Comparison of ENCODE assay signal across 27 cellular contexts in the genomic region with DNA sequence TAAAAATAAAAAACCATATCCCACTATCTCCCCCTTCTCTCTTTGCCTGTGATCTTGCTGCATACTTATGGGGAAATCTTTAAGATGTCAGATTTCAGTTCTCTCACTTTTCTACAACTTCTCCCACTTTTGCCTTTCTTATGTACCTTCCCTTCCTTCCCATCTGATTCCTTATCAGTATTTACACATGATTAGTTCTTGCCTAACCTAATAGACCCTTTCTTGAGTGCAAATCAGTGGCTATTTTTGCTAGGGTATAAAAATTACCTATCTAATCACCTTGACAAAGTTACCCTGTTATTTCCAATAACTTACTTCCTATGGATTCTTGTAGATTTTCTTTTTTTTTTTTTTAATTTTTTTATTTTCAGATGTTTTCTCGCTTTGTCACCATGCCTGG.
"Had no signal": no experiment of that assay in that cellular context is flagged by ENCODE, and none has a peak within 500 bp of the region (broad histone marks: within the 10 kb centered on the region; RNA-seq: fewer than 3 reads in every experiment).

No MANE protein-coding gene starts in this region.

- H3K4me3 ChIP-seq: esophagus squamous epithelium, gastroesophageal sphincter, heart right ventricle had no signal

- H3K4me1 ChIP-seq: esophagus squamous epithelium, gastroesophageal sphincter had no signal

- H3K9me3 ChIP-seq: esophagus squamous epithelium, gastroesophageal sphincter, heart right ventricle had no signal

- H3K27me3 Mint-ChIP-seq: activated B cell treated with CpG ODN at 0.5 μM for 24 hours; activated CD4-positive, alpha-beta memory T cell treated with anti-CD3 and anti-CD28 coated beads for 36 hours; activated CD4-positive, alpha-beta T cell treated with anti-CD3 and anti-CD28 coated beads for 36 hours; activated CD4-positive, alpha-beta T cell treated with anti-CD3 and anti-CD28 coated beads, Interleukin-2, amount 10 ng/mL, durations not matched to agents 24 days and 14 days; activated CD8-positive, alpha-beta memory T cell treated with anti-CD3 and anti-CD28 coated beads, Interleukin-2, amount 10 ng/mL, durations not matched to agents 7 days and 5 days; activated naive CD8-positive, alpha-beta T cell had no signal

- DNase-seq: activated B cell treated with CpG ODN at 0.5 μM for 24 hours; activated CD4-positive, alpha-beta memory T cell treated with anti-CD3 and anti-CD28 coated beads for 36 hours; activated CD4-positive, alpha-beta T cell treated with anti-CD3 and anti-CD28 coated beads for 36 hours; activated CD4-positive, alpha-beta T cell treated with anti-CD3 and anti-CD28 coated beads, Interleukin-2, amount 10 ng/mL, durations not matched to agents 24 days and 14 days; activated CD4-positive, CD25-positive, alpha-beta regulatory T cell treated with anti-CD3 and anti-CD28 coated beads, Interleukin-2, amount 50 U/mL, for 72 hours; activated CD8-positive, alpha-beta memory T cell treated with anti-CD3 and anti-CD28 coated beads, Interleukin-2, amount 10 ng/mL, durations not matched to agents 7 days and 5 days; activated CD8-positive, alpha-beta memory T cell treated with anti-CD3 and anti-CD28 coated beads, Interleukin-2, amount 50 U/mL, for 4 hours; activated CD8-positive, alpha-beta T cell treated with anti-CD3 and anti-CD28 coated beads, Interleukin-2, amount 10 ng/mL, durations not matched to agents 7 days and 5 days; activated effector memory CD4-positive, alpha-beta T cell treated with anti-CD3 and anti-CD28 coated beads, Interleukin-2, amount 50 U/mL, for 16 hours; activated naive CD4-positive, alpha-beta T cell treated with anti-CD3 and anti-CD28 coated beads for 36 hours; activated T-cell treated with anti-CD3 and anti-CD28 coated beads, Interleukin-2, amount 50 U/mL, for 1 hour; activated T-cell treated with anti-CD3 and anti-CD28 coated beads, Interleukin-2, amount 50 U/mL, for 48 hours; amniotic stem cell; anterior cingulate cortex; caudate nucleus; cortex of kidney; dermis blood vessel endothelial cell; effector CD4-positive, alpha-beta T cell; esophagus squamous epithelium; foreskin melanocyte; heart right ventricle; T1000; WERI-Rb-1 had no signal

- H3K4me3 Mint-ChIP-seq: activated B cell treated with CpG ODN at 0.5 μM for 24 hours; activated CD4-positive, alpha-beta memory T cell treated with anti-CD3 and anti-CD28 coated beads for 36 hours; activated CD4-positive, alpha-beta T cell treated with anti-CD3 and anti-CD28 coated beads for 36 hours; activated CD4-positive, alpha-beta T cell treated with anti-CD3 and anti-CD28 coated beads, Interleukin-2, amount 10 ng/mL, durations not matched to agents 24 days and 14 days; activated CD8-positive, alpha-beta memory T cell treated with anti-CD3 and anti-CD28 coated beads, Interleukin-2, amount 10 ng/mL, durations not matched to agents 7 days and 5 days; activated CD8-positive, alpha-beta T cell treated with anti-CD3 and anti-CD28 coated beads, Interleukin-2, amount 10 ng/mL, durations not matched to agents 7 days and 5 days; activated naive CD4-positive, alpha-beta T cell treated with anti-CD3 and anti-CD28 coated beads for 36 hours; activated naive CD8-positive, alpha-beta T cell; activated T-helper 1 cell treated with anti-CD3 and anti-CD28 coated beads, Interleukin-12 subunit alpha, Interleukin-12 subunit beta, Interleukin-2, Interleukin-4 antibody, amounts not matched to agents 30 ng/mL and 10 ng/mL and 1 ng/mL, durations not matched to agents 14 hours and 24 hours and 36 hours had no signal

- ATAC-seq: activated CD4-positive, alpha-beta T cell treated with anti-CD3 and anti-CD28 coated beads for 36 hours; activated CD8-positive, alpha-beta memory T cell treated with anti-CD3 and anti-CD28 coated beads, Interleukin-2, amount 10 ng/mL, durations not matched to agents 7 days and 5 days; activated CD8-positive, alpha-beta T cell treated with anti-CD3 and anti-CD28 coated beads, Interleukin-2, amount 10 ng/mL, durations not matched to agents 7 days and 5 days; gastroesophageal sphincter; heart right ventricle had no signal

- H3K27ac Mint-ChIP-seq: activated B cell treated with CpG ODN at 0.5 μM for 24 hours; activated CD4-positive, alpha-beta memory T cell treated with anti-CD3 and anti-CD28 coated beads for 36 hours; activated CD4-positive, alpha-beta T cell treated with anti-CD3 and anti-CD28 coated beads for 36 hours; activated CD4-positive, alpha-beta T cell treated with anti-CD3 and anti-CD28 coated beads, Interleukin-2, amount 10 ng/mL, durations not matched to agents 24 days and 14 days; activated CD8-positive, alpha-beta memory T cell treated with anti-CD3 and anti-CD28 coated beads, Interleukin-2, amount 10 ng/mL, durations not matched to agents 7 days and 5 days; activated CD8-positive, alpha-beta T cell treated with anti-CD3 and anti-CD28 coated beads, Interleukin-2, amount 10 ng/mL, durations not matched to agents 7 days and 5 days; activated naive CD4-positive, alpha-beta T cell treated with anti-CD3 and anti-CD28 coated beads for 36 hours; activated naive CD8-positive, alpha-beta T cell; activated T-helper 1 cell treated with anti-CD3 and anti-CD28 coated beads, Interleukin-12 subunit alpha, Interleukin-12 subunit beta, Interleukin-2, Interleukin-4 antibody, amounts not matched to agents 30 ng/mL and 10 ng/mL and 1 ng/mL, durations not matched to agents 14 hours and 24 hours and 36 hours; activated T-helper 2 cell treated with anti-CD3 and anti-CD28 coated beads, Interferon-gamma antibody, Interleukin-2, Interleukin-4, amounts not matched to agents 10 μg/mL and 5 μg/mL and 100 μg/mL, durations not matched to agents 14 hours and 24 hours and 36 hours had no signal

- H3K27me3 ChIP-seq: esophagus squamous epithelium, gastroesophageal sphincter, heart right ventricle had no signal

- H3K9me3 Mint-ChIP-seq: activated B cell treated with CpG ODN at 0.5 μM for 24 hours; activated CD4-positive, alpha-beta memory T cell treated with anti-CD3 and anti-CD28 coated beads for 36 hours; activated CD4-positive, alpha-beta T cell treated with anti-CD3 and anti-CD28 coated beads, Interleukin-2, amount 10 ng/mL, durations not matched to agents 24 days and 14 days; activated naive CD4-positive, alpha-beta T cell treated with anti-CD3 and anti-CD28 coated beads for 36 hours; activated T-helper 1 cell treated with anti-CD3 and anti-CD28 coated beads, Interleukin-12 subunit alpha, Interleukin-12 subunit beta, Interleukin-2, Interleukin-4 antibody, amounts not matched to agents 30 ng/mL and 10 ng/mL and 1 ng/mL, durations not matched to agents 14 hours and 24 hours and 36 hours; activated T-helper 2 cell treated with anti-CD3 and anti-CD28 coated beads, Interferon-gamma antibody, Interleukin-2, Interleukin-4, amounts not matched to agents 10 μg/mL and 5 μg/mL and 100 μg/mL, durations not matched to agents 14 hours and 24 hours and 36 hours had no signal
